8 cellular contexts compared by ENCODE assay signal in genomic region chr14:23351681-23352505, GRCh38. TPM values are rescaled to one million over a fixed set of nuclear protein-coding genes. Genes with fewer than 3 reads are reported as not detected.
DNase-seq lines count a peak whose midpoint lies in the region; ATAC-seq, FAIRE-seq and TF ChIP-seq lines count a peak whose summit lies in the region.

No MANE protein-coding gene starts in this region.

- H3K27me3 ChIP-seq in gastroesophageal sphincter (no peaks in the 10 kb centered on the region), osteoblast (ENCODE audit: insufficient read depth, low read length) (no peaks in the 10 kb centered on the region)

- no peaks in the 10 kb centered on the region for H3K79me2 ChIP-seq in osteoblast (ENCODE audit: insufficient read depth, low read length)

- H3K27ac ChIP-seq in gastroesophageal sphincter (peak overlapping the region in 3 of 4 donors; percentile 75 to 83 (median 82)), osteoblast (ENCODE audit: low read depth, low read length) (no peak overlapping the region)

- H3K4me1 ChIP-seq in gastroesophageal sphincter: peaks cover 0 to 21% (median 6%) of the 10 kb centered on the region in 3 donors
- peaks cover 7% of the 10 kb centered on the region for H3K4me1 ChIP-seq in osteoblast (ENCODE audit: insufficient read depth, low read length)

- H3K9me3 ChIP-seq in gastroesophageal sphincter (no peaks in the 10 kb centered on the region), osteoblast (ENCODE audit: low read depth, low read length) (no peaks in the 10 kb centered on the region)

- peak; percentile 9 for TF ChIP-seq CTCF in GM12873 (IDR thresholded peaks at IDR 0.05; ENCODE audit: insufficient read depth, low read depth, low read length, missing control alignments)
- TF ChIP-seq CTCF in WI38 (IDR thresholded peaks at IDR 0.05; ENCODE audit: low read depth, low read length): no peak
- TF ChIP-seq CTCF in gastroesophageal sphincter (IDR thresholded peaks at IDR 0.05): no peak
- no peak for TF ChIP-seq CTCF in osteoblast (IDR thresholded peaks at IDR 0.05; ENCODE audit: extremely low read depth, low read depth, low read length)

- 50 to 100% methylated on average over 2 of the region's 61 CpGs for WGBS in gastroesophageal sphincter (ENCODE audit: low coverage in 1 of 2), 2 donors

- peak overlapping the region; percentile 83 for H3K4me2 ChIP-seq in osteoblast (ENCODE audit: insufficient read depth, low read length)

- H2AFZ ChIP-seq in osteoblast (ENCODE audit: low read length): peak overlapping the region; percentile 30

- H4K20me1 ChIP-seq in osteoblast (ENCODE audit: insufficient read depth, low read length): peaks cover 5% of the 10 kb centered on the region

- DNase-seq in osteoblast (ENCODE audit: insufficient read length, low spot score, missing footprints): peak; percentile 85
- DNase-seq in AG08395 (ENCODE audit: low spot score): no peak
- no peak for DNase-seq in SIG-M5 (lab: John Stamatoyannopoulos, UW)
- no peak for DNase-seq in GM19239 (ENCODE audit: insufficient read length, low spot score)

- no peak for TF ChIP-seq POLR2A in gastroesophageal sphincter (IDR thresholded peaks at IDR 0.05)

- peak overlapping the region; percentile 73 for H3K4me3 ChIP-seq in WI38 (ENCODE audit: low read depth, low read length)
- peak overlapping the region; percentile 40 to 78 for H3K4me3 ChIP-seq in gastroesophageal sphincter
- peak overlapping the region; percentile 79 for H3K4me3 ChIP-seq in osteoblast (ENCODE audit: insufficient read depth, low read length)

- no peak for FAIRE-seq in GM19239 (lab: Jason Lieb, UNC)

- ATAC-seq in gastroesophageal sphincter: peak; percentile 35
- no peak for ATAC-seq in GM19023 (IDR thresholded peaks at IDR 0.05; ENCODE audit: unreplicated experiment)

- H3K36me3 ChIP-seq in gastroesophageal sphincter (peaks cover 0 to 22% of the 10 kb centered on the region in 2 donors), osteoblast (ENCODE audit: insufficient read depth, low read length) (no peaks in the 10 kb centered on the region)

- TF ChIP-seq EP300 in gastroesophageal sphincter (IDR thresholded peaks at IDR 0.05): no peak

RNA-seq across cellular contexts. Expression of gene SLC22A17, which starts 0.8 kb away (rescaled TPM):
- 10 to 100 TPM; 22.7 to 36.4 (median 30.4) TPM for total RNA-seq in gastroesophageal sphincter
- total RNA-seq in osteoblast: 18.1 and 19.7 TPM in 2 replicates

RNA-seq across cellular contexts. Expression of gene EFS, which starts 13.1 kb away (rescaled TPM):
- 10 to 100 TPM; 10.6 to 22.6 (median 14.6) TPM for total RNA-seq in gastroesophageal sphincter
- 9.8 and 14.1 TPM in 2 replicates for total RNA-seq in osteoblast

RNA-seq across cellular contexts. Expression of gene IL25, which starts 20.7 kb away (rescaled TPM):
- total RNA-seq in gastroesophageal sphincter (not detected), osteoblast (not detected in 2 replicates)

RNA-seq across cellular contexts. Expression of gene CMTM5, which starts 25.0 kb away (rescaled TPM):
- 1 to 10 TPM in 2 of 4 donors, under 1 TPM in 1, not detected in 1; 0.81 to 2.3 (median 1.2) TPM for total RNA-seq in gastroesophageal sphincter
- total RNA-seq in osteoblast: not detected in 2 replicates

RNA-seq across cellular contexts. Expression of gene PABPN1, which starts 30.6 kb away (rescaled TPM):
- total RNA-seq in gastroesophageal sphincter (10 to 100 TPM; 56.3 to 59.8 (median 57.5) TPM), osteoblast (42.3 and 51.9 TPM in 2 replicates)
